ENCODE assay signal across 28 cellular contexts in genomic region chr18:11710578-11710977, GRCh38.
"Had no signal": no experiment of that assay in that cellular context is flagged by ENCODE, and none has a peak within 500 bp of the region (broad histone marks: within the 10 kb centered on the region; RNA-seq: fewer than 3 reads in every experiment).

No MANE protein-coding gene starts in this region.

- H3K27ac Mint-ChIP-seq: stimulated activated effector memory CD8-positive, alpha-beta T cell treated with anti-CD3 and anti-CD28 coated beads, Interleukin-12 subunit alpha, Interleukin-12 subunit beta, amount 100 ng/mL, for 72 hours; stimulated activated memory B cell treated with anti-CD40 and anti-IgM and Interleukin-4, amounts not matched to agents 10 μg/mL and 1 μg/mL and 100 μg/mL, for 72 hours; stimulated activated naive B cell treated with anti-CD40 and anti-IgM and Interleukin-4, amounts not matched to agents 10 μg/mL and 1 μg/mL and 100 μg/mL, for 72 hours; stimulated activated naive CD8-positive, alpha-beta T cell treated with anti-CD3 and anti-CD28 coated beads, Interleukin-15, amount 100 ng/mL, for 72 hours; stimulated activated naive CD8-positive, alpha-beta T cell treated with anti-CD3 and anti-CD28 coated beads, Interleukin-15, Interleukin-2, amounts not matched to agents 100 ng/mL and 50 ng/mL, for 24 hours; type B pancreatic cell had no signal

- H3K9me3 ChIP-seq: suprapubic skin, testis, thoracic aorta, thyroid gland, upper lobe of left lung, upper lobe of right lung, uterus, vagina had no signal

- H3K4me1 ChIP-seq: stomach, suprapubic skin, testis, tibial artery, tibial nerve, transverse colon, upper lobe of left lung, upper lobe of right lung, uterus, vagina had no signal

- DNase-seq: stimulated activated CD4-positive, alpha-beta T cell treated with anti-CD3 and anti-CD28 coated beads, Interleukin-2, amount 100 ng/mL, for 48 hours; stimulated activated CD4-positive, alpha-beta T cell treated with anti-CD3 and anti-CD28 coated beads, Interleukin-4, amount 100 ng/mL, for 1 hour; stimulated activated CD4-positive, alpha-beta T cell treated with anti-CD3 and anti-CD28 coated beads, Interleukin-4, amount 100 ng/mL, for 24 hours; stimulated activated CD4-positive, alpha-beta T cell treated with anti-CD3 and anti-CD28 coated beads, Interleukin-4, amount 100 ng/mL, for 4 hours; stimulated activated CD8-positive, alpha-beta memory T cell treated with anti-CD3 and anti-CD28 coated beads, Interleukin-4, amount 100 ng/mL, for 48 hours; stimulated activated naive B cell treated with anti-CD40 and anti-IgM and Interleukin-4, amounts not matched to agents 10 μg/mL and 1 μg/mL and 100 μg/mL, for 72 hours; stimulated activated naive CD4-positive, alpha-beta T cell; stimulated activated naive CD4-positive, alpha-beta T cell treated with Interleukin-2 at 50 U/mL for 16 hours; stimulated activated naive CD8-positive, alpha-beta T cell treated with anti-CD3 and anti-CD28 coated beads, Interleukin-15, amount 100 ng/mL, for 72 hours; stimulated activated naive CD8-positive, alpha-beta T cell treated with anti-CD3 and anti-CD28 coated beads, Interleukin-15, Interleukin-2, amounts not matched to agents 100 U/mL and 50 U/mL, for 24 hours; stomach; substantia nigra; testis; thyroid gland; tibial artery; transverse colon; trophoblast cell; upper lobe of left lung; upper lobe of right lung; uterus had no signal

- H3K27me3 Mint-ChIP-seq: type B pancreatic cell had no signal

- H3K4me1 Mint-ChIP-seq: stimulated activated effector memory CD8-positive, alpha-beta T cell treated with anti-CD3 and anti-CD28 coated beads, Interleukin-12 subunit alpha, Interleukin-12 subunit beta, amount 100 ng/mL, for 72 hours; stimulated activated memory B cell treated with anti-CD40 and anti-IgM and Interleukin-4, amounts not matched to agents 10 μg/mL and 1 μg/mL and 100 μg/mL, for 72 hours; stimulated activated naive B cell treated with anti-CD40 and anti-IgM and Interleukin-4, amounts not matched to agents 10 μg/mL and 1 μg/mL and 100 μg/mL, for 72 hours; stimulated activated naive CD8-positive, alpha-beta T cell treated with anti-CD3 and anti-CD28 coated beads, Interleukin-15, amount 100 ng/mL, for 72 hours had no signal

- H3K36me3 ChIP-seq: stomach, suprapubic skin, thoracic aorta, thyroid gland, tibial artery, tibial nerve, transverse colon, upper lobe of left lung, upper lobe of right lung, uterus, vagina had no signal

- H3K4me3 Mint-ChIP-seq: stimulated activated effector memory CD8-positive, alpha-beta T cell treated with anti-CD3 and anti-CD28 coated beads, Interleukin-12 subunit alpha, Interleukin-12 subunit beta, amount 100 ng/mL, for 72 hours; stimulated activated memory B cell treated with anti-CD40 and anti-IgM and Interleukin-4, amounts not matched to agents 10 μg/mL and 1 μg/mL and 100 μg/mL, for 72 hours; stimulated activated naive B cell treated with anti-CD40 and anti-IgM and Interleukin-4, amounts not matched to agents 10 μg/mL and 1 μg/mL and 100 μg/mL, for 72 hours; stimulated activated naive CD8-positive, alpha-beta T cell treated with anti-CD3 and anti-CD28 coated beads, Interleukin-15, amount 100 ng/mL, for 72 hours; stimulated activated naive CD8-positive, alpha-beta T cell treated with anti-CD3 and anti-CD28 coated beads, Interleukin-15, Interleukin-2, amounts not matched to agents 100 ng/mL and 50 ng/mL, for 24 hours; type B pancreatic cell had no signal

- H3K27me3 ChIP-seq: suprapubic skin, testis, thyroid gland, tibial artery, tibial nerve, transverse colon, upper lobe of left lung, upper lobe of right lung, uterus, vagina had no signal

- ATAC-seq: stimulated activated effector memory CD8-positive, alpha-beta T cell treated with anti-CD3 and anti-CD28 coated beads, Interleukin-12 subunit alpha, Interleukin-12 subunit beta, amount 100 ng/mL, for 72 hours; stimulated activated memory B cell treated with anti-CD40 and anti-IgM and Interleukin-4, amounts not matched to agents 10 μg/mL and 1 μg/mL and 100 μg/mL, for 72 hours; stimulated activated naive B cell treated with anti-CD40 and anti-IgM and Interleukin-4, amounts not matched to agents 10 μg/mL and 1 μg/mL and 100 μg/mL, for 72 hours; stimulated activated naive CD8-positive, alpha-beta T cell treated with anti-CD3 and anti-CD28 coated beads, Interleukin-15, amount 100 ng/mL, for 72 hours; stimulated activated naive CD8-positive, alpha-beta T cell treated with anti-CD3 and anti-CD28 coated beads, Interleukin-15, Interleukin-2, amounts not matched to agents 100 U/mL and 50 U/mL, for 24 hours; upper lobe of right lung had no signal

- H3K36me3 Mint-ChIP-seq: stimulated activated effector memory CD8-positive, alpha-beta T cell treated with anti-CD3 and anti-CD28 coated beads, Interleukin-12 subunit alpha, Interleukin-12 subunit beta, amount 100 ng/mL, for 72 hours; stimulated activated naive B cell treated with anti-CD40 and anti-IgM and Interleukin-4, amounts not matched to agents 10 μg/mL and 1 μg/mL and 100 μg/mL, for 72 hours; type B pancreatic cell had no signal

- H3K4me3 ChIP-seq: stomach, suprapubic skin, testis, thoracic aorta, thyroid gland, tibial artery, tibial nerve, transverse colon, upper lobe of left lung, upper lobe of right lung, uterus, vagina had no signal

- H3K27ac ChIP-seq: stomach, suprapubic skin, testis, thoracic aorta, thyroid gland, tibial artery, tibial nerve, transverse colon, upper lobe of left lung, upper lobe of right lung, uterus, vagina had no signal
